Comparison of ENCODE assay signal across 11 cellular contexts in genomic region chr6:11224966-11225463, GRCh38. TPM values are rescaled to one million over a fixed set of nuclear protein-coding genes. Genes with fewer than 3 reads are reported as not detected.
A peak's percentile ranks its signal among the peaks of the same experiment; 100 is the strongest.
DNase-seq lines count a peak whose midpoint lies in the region; ATAC-seq and TF ChIP-seq lines count a peak whose summit lies in the region.
"Had no signal": no experiment of that assay in that cellular context is flagged by ENCODE, and none has a peak within 500 bp of the region (broad histone marks: within the 10 kb centered on the region; RNA-seq: fewer than 3 reads in every experiment).

No MANE protein-coding gene starts in this region.

- TF ChIP-seq CTCF in Loucy (conservative IDR thresholded peaks at IDR 0.05; ENCODE audit: low read length) (no peak), brain (conservative IDR thresholded peaks at IDR 0.05) (no peak), osteocyte (IDR thresholded peaks at IDR 0.05) (no peak), glutamatergic neuron (IDR thresholded peaks at IDR 0.05; ENCODE audit: partially characterized antibody, unreplicated experiment) (no peak)

- no peaks in the 10 kb centered on the region for H3K27me3 Mint-ChIP-seq in CD4-positive, CD25-positive, alpha-beta regulatory T cell
- H3K27me3 Mint-ChIP-seq in brain (peaks cover 7% of the 10 kb centered on the region), osteocyte (ENCODE audit: unreplicated experiment) (no peaks in the 10 kb centered on the region), glutamatergic neuron (ENCODE audit: unreplicated experiment) (peaks cover 3% of the 10 kb centered on the region)

- peak overlapping the region; percentile 44 for H3K4me2 ChIP-seq in Loucy (ENCODE audit: low read depth, low read length, poor library complexity, severe bottlenecking)

- peaks cover 10% of the 10 kb centered on the region for H3K36me3 Mint-ChIP-seq in CD4-positive, CD25-positive, alpha-beta regulatory T cell
- H3K36me3 Mint-ChIP-seq in brain = peaks cover 24% of the 10 kb centered on the region
- H3K36me3 Mint-ChIP-seq in osteocyte (ENCODE audit: unreplicated experiment) = peaks cover 3% of the 10 kb centered on the region
- no peaks in the 10 kb centered on the region for H3K36me3 Mint-ChIP-seq in glutamatergic neuron (ENCODE audit: unreplicated experiment)

- H3K79me2 ChIP-seq in Loucy (ENCODE audit: insufficient read depth, low read length) = no peaks in the 10 kb centered on the region

- H3K4me1 ChIP-seq in CD4-positive, CD25-positive, alpha-beta regulatory T cell (ENCODE audit: control insufficient read depth, insufficient read depth, low read length, poor library complexity, severe bottlenecking) = peaks cover 39% of the 10 kb centered on the region
- peaks cover 18% of the 10 kb centered on the region for H3K4me1 ChIP-seq in Loucy (ENCODE audit: insufficient read depth, low read length, poor library complexity, severe bottlenecking)

- no peak for ATAC-seq in CD4-positive, CD25-positive, alpha-beta regulatory T cell (ENCODE audit: low read depth in 2 of 2)
- ATAC-seq in GM19351 (IDR thresholded peaks at IDR 0.05; ENCODE audit: unreplicated experiment) = no peak

- H3K9me3 ChIP-seq in CD4-positive, CD25-positive, alpha-beta regulatory T cell (ENCODE audit: control insufficient read depth in 2 of 2, low read length in 2 of 2) = no peaks in the 10 kb centered on the region
- no peaks in the 10 kb centered on the region for H3K9me3 ChIP-seq in Loucy (ENCODE audit: insufficient read depth, low read depth, low read length)

- peak overlapping the region; percentile 0 for H3K9ac ChIP-seq in Loucy (ENCODE audit: low read depth, low read length, poor library complexity, severe bottlenecking)

- H3K4me1 Mint-ChIP-seq in CD4-positive, CD25-positive, alpha-beta regulatory T cell = peaks cover 39 to 77% (median 55%) of the 10 kb centered on the region in 4 donors
- H3K4me1 Mint-ChIP-seq in brain = peaks cover 90% of the 10 kb centered on the region
- H3K4me1 Mint-ChIP-seq in osteocyte (ENCODE audit: unreplicated experiment) = peaks cover 43% of the 10 kb centered on the region
- peaks cover 2% of the 10 kb centered on the region for H3K4me1 Mint-ChIP-seq in glutamatergic neuron (ENCODE audit: low read depth, unreplicated experiment)

- peak overlapping the region; percentile 70 for H3K4me3 ChIP-seq in CD4-positive, CD25-positive, alpha-beta regulatory T cell (ENCODE audit: low read depth, low read length)
- no peak overlapping the region for H3K4me3 ChIP-seq in Loucy (ENCODE audit: low read length, poor library complexity, severe bottlenecking)

- peak in 1 of 3 donors; percentile 49 for DNase-seq in CD4-positive, CD25-positive, alpha-beta regulatory T cell
- DNase-seq in osteocyte (ENCODE audit: extremely low spot score, unreplicated experiment) (no peak), glutamatergic neuron (no peak), NCI-H1105 (lab: John Stamatoyannopoulos, UW) (no peak)
- DNase-seq in NK-92 treated with Interleukin-12 subunit alpha and Interleukin-12 subunit beta, amount 100 ng/mL, for 24 hours (lab: John Stamatoyannopoulos, UW) = no peak
- DNase-seq: KBM-7, NCI-H2227 treated with DMSO at 0.1 percent for 48 hours, SHP77 had no signal

- no peaks in the 10 kb centered on the region for H3K27me3 ChIP-seq in CD4-positive, CD25-positive, alpha-beta regulatory T cell (ENCODE audit: control insufficient read depth, insufficient read depth, low read length)
- H3K27me3 ChIP-seq in Loucy (ENCODE audit: insufficient read depth, low read length, poor library complexity, severe bottlenecking) = no peaks in the 10 kb centered on the region

- H3F3A ChIP-seq in Loucy (ENCODE audit: low read depth) = no peaks in the 10 kb centered on the region

- H3K27ac Mint-ChIP-seq in CD4-positive, CD25-positive, alpha-beta regulatory T cell = peak overlapping the region; percentile 39 to 95 (median 92)
- H3K27ac Mint-ChIP-seq in brain (peak overlapping the region in 3 of 5 experiments; percentile 31 to 56 (median 31)), osteocyte (ENCODE audit: unreplicated experiment) (peak overlapping the region; percentile 42), glutamatergic neuron (ENCODE audit: unreplicated experiment) (no peak overlapping the region)

- H4K20me1 ChIP-seq in Loucy (ENCODE audit: insufficient read depth, low read length, poor library complexity, severe bottlenecking) = no peaks in the 10 kb centered on the region

- no peaks in the 10 kb centered on the region for H3K9me3 Mint-ChIP-seq in CD4-positive, CD25-positive, alpha-beta regulatory T cell
- peaks cover 0 to 2% (median 0%) of the 10 kb centered on the region in 5 experiments for H3K9me3 Mint-ChIP-seq in brain
- H3K9me3 Mint-ChIP-seq in osteocyte (ENCODE audit: unreplicated experiment) = no peaks in the 10 kb centered on the region
- peaks cover 2% of the 10 kb centered on the region for H3K9me3 Mint-ChIP-seq in glutamatergic neuron (ENCODE audit: unreplicated experiment)

- peak overlapping the region; percentile 82 for H3K27ac ChIP-seq in CD4-positive, CD25-positive, alpha-beta regulatory T cell (ENCODE audit: insufficient read depth, low read length, poor library complexity, severe bottlenecking)

- H3K36me3 ChIP-seq in CD4-positive, CD25-positive, alpha-beta regulatory T cell (ENCODE audit: control insufficient read depth, insufficient read depth, low read length) = peaks cover 2% of the 10 kb centered on the region
- H3K36me3 ChIP-seq in Loucy (ENCODE audit: insufficient read depth, low read length) = no peaks in the 10 kb centered on the region

- no peaks in the 10 kb centered on the region for H3K9me2 ChIP-seq in Loucy (replicated peaks; ENCODE audit: low read depth, low read length)

- H3K4me3 Mint-ChIP-seq in CD4-positive, CD25-positive, alpha-beta regulatory T cell = peak overlapping the region; percentile 73 to 93 (median 82)
- H3K4me3 Mint-ChIP-seq in brain = peak overlapping the region in 1 of 5 experiments; percentile 32
- no peak overlapping the region for H3K4me3 Mint-ChIP-seq in osteocyte (ENCODE audit: unreplicated experiment)
- no peak overlapping the region for H3K4me3 Mint-ChIP-seq in glutamatergic neuron (ENCODE audit: unreplicated experiment)

- H2AFZ ChIP-seq in Loucy (ENCODE audit: low read length) = no peak overlapping the region

RNA-seq across cellular contexts. Expression of gene NEDD9, which starts 7.5 kb away (rescaled TPM):
- 104 TPM for total RNA-seq in CD4-positive, CD25-positive, alpha-beta regulatory T cell
- 10 to 100 TPM; 18.1 to 21.5 (median 19.9) TPM for polyA plus RNA-seq in CD4-positive, CD25-positive, alpha-beta regulatory T cell
- polyA plus RNA-seq in brain (ENCODE audit: insufficient read depth, low read depth, low replicate concordance) = 6.3 TPM
- total RNA-seq in osteocyte = 8.8 and 10.3 TPM in 2 replicates
- total RNA-seq in glutamatergic neuron (ENCODE audit: unreplicated experiment) = 0.71 TPM

Comparison
In these comparisons a context has a peak if more than half of its experiments do, and no peak if none do; other contexts are left out.
1. H3K4me3 Mint-ChIP-seq: peak in CD4-positive, CD25-positive, alpha-beta regulatory T cell (4 of 4); none in osteocyte (single experiment) and glutamatergic neuron (single experiment).